In genomic region chr3:177320765-177321247, GRCh38 we compare ENCODE assay signal across 9 cellular contexts.
DNase-seq lines count a peak whose midpoint lies in the region; ATAC-seq and TF ChIP-seq lines count a peak whose summit lies in the region.
"Had no signal": no experiment of that assay in that cellular context is flagged by ENCODE, and none has a peak within 500 bp of the region (broad histone marks: within the 10 kb centered on the region; RNA-seq: fewer than 3 reads in every experiment).

No MANE protein-coding gene starts in this region.

- peaks cover 42% of the 10 kb centered on the region for H3K9me3 ChIP-seq in BLaER1
- H3K9me3 ChIP-seq: SJCRH30 had no signal

- intact Hi-C loops in lower leg skin (cut with DNase I; ENCODE audit: low total_unique reads): no loop called here

- peak overlapping the region; percentile 72 for H3K4me2 ChIP-seq in BLaER1

- H3K4me1 ChIP-seq in BLaER1: peaks cover 39% of the 10 kb centered on the region
- H3K4me1 ChIP-seq: SJCRH30 had no signal

- ATAC-seq in HG03159 (IDR thresholded peaks at IDR 0.05; ENCODE audit: unreplicated experiment): peak; percentile 67
- ATAC-seq in HG03045 (IDR thresholded peaks at IDR 0.05; ENCODE audit: unreplicated experiment): no peak
- ATAC-seq in effector memory CD8-positive, alpha-beta T cell (replicated peaks): no peak
- ATAC-seq in HG03025 (IDR thresholded peaks at IDR 0.05; ENCODE audit: low FRiP score, unreplicated experiment): no peak

- peaks cover 5% of the 10 kb centered on the region in 2 donors for H3K4me1 Mint-ChIP-seq in effector memory CD8-positive, alpha-beta T cell (ENCODE audit: low read depth in 2 of 2)

- H3K36me3 Mint-ChIP-seq in effector memory CD8-positive, alpha-beta T cell (ENCODE audit: insufficient read depth): peaks cover 5% of the 10 kb centered on the region

- H3K4me3 ChIP-seq in BLaER1: no peak overlapping the region
- H3K4me3 ChIP-seq in lower leg skin (ENCODE audit: low read depth, poor library complexity, severe bottlenecking): no peak overlapping the region
- H3K4me3 ChIP-seq: SJCRH30 had no signal

- no peaks in the 10 kb centered on the region for H3K36me3 ChIP-seq in BLaER1
- H3K36me3 ChIP-seq: SJCRH30 had no signal

- no peak for TF ChIP-seq CTCF in lower leg skin (IDR thresholded peaks at IDR 0.05)

- TF ChIP-seq POLR2A in lower leg skin (IDR thresholded peaks at IDR 0.05): no peak

- DNase-seq in GM19238 (ENCODE audit: insufficient read length, low spot score): peak; percentile 28
- peak; percentile 54 for DNase-seq in dermis blood vessel endothelial cell
- no peak for DNase-seq in lower leg skin (ENCODE audit: low spot score in 2 of 2)
- DNase-seq in effector memory CD8-positive, alpha-beta T cell: no peak
- DNase-seq: SJCRH30 had no signal

- WGBS in lower leg skin, 2 donors: 45 to 49% methylated on average over 4 of the region's 4 CpGs

- H3K27ac Mint-ChIP-seq in effector memory CD8-positive, alpha-beta T cell: no peak overlapping the region

- no peak overlapping the region for H3K4me3 Mint-ChIP-seq in effector memory CD8-positive, alpha-beta T cell

- no peaks in the 10 kb centered on the region for H3K9me3 Mint-ChIP-seq in effector memory CD8-positive, alpha-beta T cell

- H4K20me1 ChIP-seq in BLaER1: no peaks in the 10 kb centered on the region

- H3K27me3 Mint-ChIP-seq in effector memory CD8-positive, alpha-beta T cell: no peaks in the 10 kb centered on the region

- peak overlapping the region; percentile 49 for H3K9ac ChIP-seq in BLaER1

- H3K27ac ChIP-seq in BLaER1: peak overlapping the region; percentile 62
- H3K27ac ChIP-seq: SJCRH30 had no signal

- no peaks in the 10 kb centered on the region for H3K27me3 ChIP-seq in BLaER1
- H3K27me3 ChIP-seq: SJCRH30 had no signal

Comparison
In these comparisons a context has a peak if more than half of its experiments do, and no peak if none do; other contexts are left out.
1. DNase-seq: peak in GM19238 (single experiment) and dermis blood vessel endothelial cell (single experiment); none in lower leg skin (0 of 2) and effector memory CD8-positive, alpha-beta T cell (0 of 3).